10 cellular contexts compared by ENCODE assay signal in the genomic region with DNA sequence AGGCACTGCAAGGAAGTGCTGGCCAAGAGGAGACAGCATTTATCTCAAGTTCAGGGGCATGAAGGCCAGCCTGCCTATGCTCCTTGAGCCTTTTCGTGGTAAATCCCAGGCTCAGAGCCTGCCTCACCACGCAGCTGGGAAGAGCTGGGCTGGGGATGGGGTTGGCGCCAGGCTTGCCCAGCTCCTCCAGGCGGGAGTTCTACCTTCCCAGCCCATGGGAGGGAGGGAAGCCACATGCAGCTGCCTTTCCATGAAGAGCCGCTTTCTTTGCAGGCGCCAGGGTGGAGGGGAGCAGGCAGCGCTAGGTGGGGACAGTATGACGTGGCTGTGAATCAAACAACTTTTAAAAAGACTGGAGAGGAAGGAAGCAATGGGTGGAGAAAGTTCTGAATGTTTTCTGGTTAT. TPM values are rescaled to one million over a fixed set of nuclear protein-coding genes. Genes with fewer than 3 reads are reported as not detected.
A peak's percentile ranks its signal among the peaks of the same experiment; 100 is the strongest.
DNase-seq lines count a peak whose midpoint lies in the region; ATAC-seq and TF ChIP-seq lines count a peak whose summit lies in the region.
"Had no signal": no experiment of that assay in that cellular context is flagged by ENCODE, and none has a peak within 500 bp of the region (broad histone marks: within the 10 kb centered on the region; RNA-seq: fewer than 3 reads in every experiment).

No MANE protein-coding gene starts in this region.

- H3K27ac ChIP-seq in gastroesophageal sphincter = peak overlapping the region in 3 of 4 donors; percentile 48 to 63 (median 53)

- TF ChIP-seq EP300 in gastroesophageal sphincter (IDR thresholded peaks at IDR 0.05) = no peak

- H3K27me3 ChIP-seq in gastroesophageal sphincter = no peaks in the 10 kb centered on the region
- H3K27me3 ChIP-seq in HAP-1 (ENCODE audit: low read depth) = no peaks in the 10 kb centered on the region

- H3K4me1 ChIP-seq in gastroesophageal sphincter (peaks cover 0 to 31% (median 0%) of the 10 kb centered on the region in 3 donors), HAP-1 (no peaks in the 10 kb centered on the region)

- DNase-seq in AG08395 (ENCODE audit: low spot score) (peak; percentile 55), NCI-H526 treated with DMSO at 0.1 percent for 48 hours (lab: John Stamatoyannopoulos, UW) (peak; percentile 26), middle frontal gyrus (ENCODE audit: extremely low spot score, low spot score) (peak; percentile 24), HAP-1 (ENCODE audit: low spot score in 2 of 2) (no peak), NCI-H187 (lab: John Stamatoyannopoulos, UW) (no peak), NCI-H2171 treated with DMSO at 0.1 percent for 48 hours (lab: John Stamatoyannopoulos, UW) (no peak)
- DNase-seq: effector memory CD4-positive, alpha-beta T cell; SK-N-SH had no signal

- TF ChIP-seq CTCF in gastroesophageal sphincter (IDR thresholded peaks at IDR 0.05) = no peak

- H3K36me3 ChIP-seq in gastroesophageal sphincter = no peaks in the 10 kb centered on the region
- no peaks in the 10 kb centered on the region for H3K36me3 ChIP-seq in HAP-1 (replicated peaks)

- WGBS in gastroesophageal sphincter (ENCODE audit: low coverage in 1 of 2), 2 donors = 15 to 18% methylated on average over 2 to 5 of the region's 8 CpGs

- H3K4me3 ChIP-seq in gastroesophageal sphincter (no peak overlapping the region), HAP-1 (no peak overlapping the region)

- TF ChIP-seq POLR2A in gastroesophageal sphincter (IDR thresholded peaks at IDR 0.05) = no peak

- in situ Hi-C loops in HAP-1 (cut with MboI; ENCODE audit: low sequenced_read_pairs) = no loop called here

- ATAC-seq in gastroesophageal sphincter = peak; percentile 57
- no peak for ATAC-seq in GM18873 (IDR thresholded peaks at IDR 0.05; ENCODE audit: low FRiP score, unreplicated experiment)

- no peaks in the 10 kb centered on the region for H3K9me3 ChIP-seq in gastroesophageal sphincter
- no peaks in the 10 kb centered on the region for H3K9me3 ChIP-seq in HAP-1
- H3K9me3 ChIP-seq: SK-N-SH had no signal

RNA-seq across cellular contexts. Expression of gene SIRT5, which starts 19.5 kb away (rescaled TPM):
- 10 to 100 TPM in 2 of 4 donors, 1 to 10 TPM in 2; 7.5 to 13.1 (median 10.0) TPM for total RNA-seq in gastroesophageal sphincter

Comparison
In these comparisons a context has a peak if more than half of its experiments do, and no peak if none do; other contexts are left out.
1. DNase-seq: peak in AG08395 (single experiment), NCI-H526 treated with DMSO at 0.1 percent for 48 hours (single experiment) and middle frontal gyrus (single experiment); none in HAP-1 (0 of 2), NCI-H187 (0 of 2) and NCI-H2171 treated with DMSO at 0.1 percent for 48 hours (single experiment).